Comparison of ENCODE assay signal across 17 cellular contexts in genomic region chr11:27688076-27688475, GRCh38. TPM values are rescaled to one million over a fixed set of nuclear protein-coding genes. Genes with fewer than 3 reads are reported as not detected.
"Had no signal": no experiment of that assay in that cellular context is flagged by ENCODE, and none has a peak within 500 bp of the region (broad histone marks: within the 10 kb centered on the region; RNA-seq: fewer than 3 reads in every experiment).

No MANE protein-coding gene starts in this region.

- H3K27me3 ChIP-seq: ascending aorta, dorsolateral prefrontal cortex, esophagus squamous epithelium, sigmoid colon, vagina had no signal

- H3K9me3 ChIP-seq: ascending aorta, esophagus squamous epithelium, sigmoid colon, thoracic aorta, vagina had no signal

- H3K36me3 ChIP-seq: ascending aorta, esophagus squamous epithelium, left ventricle myocardium inferior, sigmoid colon, thoracic aorta, vagina had no signal

- H3K27ac ChIP-seq: ascending aorta, dorsolateral prefrontal cortex, esophagus squamous epithelium, left ventricle myocardium inferior, sigmoid colon, thoracic aorta, vagina had no signal

- H3K4me1 ChIP-seq: ascending aorta, esophagus squamous epithelium, left ventricle myocardium inferior, sigmoid colon, vagina had no signal

- H3K4me3 ChIP-seq: ascending aorta, dorsolateral prefrontal cortex, esophagus squamous epithelium, left ventricle myocardium inferior, sigmoid colon, thoracic aorta, vagina had no signal

- DNase-seq: activated CD4-positive, alpha-beta T cell treated with anti-CD3 and anti-CD28 coated beads for 4 hours; activated CD8-positive, alpha-beta memory T cell treated with anti-CD3 and anti-CD28 coated beads, Interleukin-2, amount 50 U/mL, for 4 hours; activated CD8-positive, alpha-beta T cell treated with anti-CD3 and anti-CD28 coated beads for 36 hours; activated naive CD4-positive, alpha-beta T cell; activated naive CD8-positive, alpha-beta T cell treated with anti-CD3 and anti-CD28 coated beads, Interleukin-2, amount 50 U/mL, for 24 hours; dorsolateral prefrontal cortex; esophagus squamous epithelium; foreskin fibroblast; left ventricle myocardium inferior; sigmoid colon; stimulated activated CD4-positive, alpha-beta T cell treated with anti-CD3 and anti-CD28 coated beads, Interleukin-12 subunit alpha, Interleukin-12 subunit beta, amount 100 ng/mL, for 4 hours; stimulated activated CD4-positive, alpha-beta T cell treated with anti-CD3 and anti-CD28 coated beads, Interleukin-2, amount 100 ng/mL, for 48 hours; stimulated activated CD8-positive, alpha-beta memory T cell treated with anti-CD3 and anti-CD28 coated beads, Interleukin-4, amount 100 ng/mL, for 48 hours; T1000 had no signal

RNA-seq across cellular contexts. Expression of gene BDNF, which starts 12.2 kb away (rescaled TPM):
- total RNA-seq: activated CD8-positive, alpha-beta T cell treated with anti-CD3 and anti-CD28 coated beads for 36 hours had no signal
